Comparison of ENCODE assay signal across 12 cellular contexts in genomic region chr3:193140381-193140780, GRCh38.
"Had no signal": no experiment of that assay in that cellular context is flagged by ENCODE, and none has a peak within 500 bp of the region (broad histone marks: within the 10 kb centered on the region; RNA-seq: fewer than 3 reads in every experiment).

No MANE protein-coding gene starts in this region.

- H3K4me3 ChIP-seq: gastroesophageal sphincter, thyroid gland had no signal

- H3K27me3 ChIP-seq: gastroesophageal sphincter, thyroid gland had no signal

- H3K4me1 ChIP-seq: gastroesophageal sphincter, thyroid gland had no signal

- DNase-seq: activated CD4-positive, alpha-beta memory T cell treated with anti-CD3 and anti-CD28 coated beads, Interleukin-2, amount 10 ng/mL, durations not matched to agents 7 days and 5 days; activated CD4-positive, alpha-beta T cell treated with anti-CD3 and anti-CD28 coated beads for 1 hour; activated CD8-positive, alpha-beta memory T cell treated with anti-CD3 and anti-CD28 coated beads, Interleukin-2, amount 50 U/mL, for 4 hours; activated gamma-delta T cell treated with Interleukin-2 at 50 U/mL for 16 hours; activated naive CD8-positive, alpha-beta T cell treated with anti-CD3 and anti-CD28 coated beads for 36 hours; activated T-cell treated with anti-CD3 and anti-CD28 coated beads, Interleukin-2, amount 50 U/mL, for 72 hours; left ventricle myocardium superior; mesendoderm; T-cell; T1000; thyroid gland had no signal

- ATAC-seq: activated T-cell treated with anti-CD3 and anti-CD28 coated beads, Interleukin-2, amount 50 U/mL, for 72 hours; gastroesophageal sphincter; left ventricle myocardium superior; T-cell had no signal

- H3K9me3 ChIP-seq: gastroesophageal sphincter, thyroid gland had no signal

- H3K36me3 ChIP-seq: gastroesophageal sphincter, thyroid gland had no signal

- H3K27ac ChIP-seq: gastroesophageal sphincter, thyroid gland had no signal
